In genomic region chr2:199456383-199457146, GRCh38 we compare ENCODE assay signal across 1 cellular context.
A peak's percentile ranks its signal among the peaks of the same experiment; 100 is the strongest.
TF ChIP-seq lines count a peak whose summit lies in the region.

No MANE protein-coding gene starts in this region.

TF ChIP-seq in HEK293, 187 proteins besides CTCF, POLR2A, EP300 and RAD21 (continued from another document):
- TF ChIP-seq ZBTB11 (tag by site-specific recombination; conservative IDR thresholded peaks at IDR 0.05; ENCODE audit: low read depth) (peak; percentile 77), ZNF837 (tag by site-specific recombination; IDR thresholded peaks at IDR 0.05) (no peak), ZNF48 (tag by site-specific recombination; IDR thresholded peaks at IDR 0.05) (no peak), ZNF280D (tag by site-specific recombination; IDR thresholded peaks at IDR 0.05) (no peak), ZNF777 (tag by site-specific recombination; IDR thresholded peaks at IDR 0.05; ENCODE audit: borderline replicate concordance) (no peak), ZNF596 (tag by site-specific recombination; IDR thresholded peaks at IDR 0.05) (no peak)
